1 cellular context compared by ENCODE assay signal in genomic region chr12:27705263-27705662, GRCh38.
TF ChIP-seq lines count a peak whose summit lies in the region.

No MANE protein-coding gene starts in this region.

TF ChIP-seq in HepG2, 621 proteins besides CTCF, POLR2A, EP300 and RAD21 (continued from another document):
- TF ChIP-seq ZNF142 (CRISPR knock-in tag; IDR thresholded peaks at IDR 0.05) (no peak), ATF6 (CRISPR knock-in tag; conservative IDR thresholded peaks at IDR 0.05) (no peak), AHR (CRISPR knock-in tag; IDR thresholded peaks at IDR 0.05) (no peak), ZNF570 (CRISPR knock-in tag; IDR thresholded peaks at IDR 0.05; ENCODE audit: borderline replicate concordance) (no peak), ETV5 (CRISPR knock-in tag; IDR thresholded peaks at IDR 0.05; ENCODE audit: borderline replicate concordance) (no peak), HDAC1 (CRISPR knock-in tag; IDR thresholded peaks at IDR 0.05) (peak; percentile 48; the same call in 1 of the 2 replicates), ATAD3A (CRISPR knock-in tag; IDR thresholded peaks at IDR 0.05) (no peak), CHCHD3 (CRISPR knock-in tag; IDR thresholded peaks at IDR 0.05) (no peak), AHDC1 (CRISPR knock-in tag; IDR thresholded peaks at IDR 0.05; ENCODE audit: borderline replicate concordance) (no peak), TEAD3 (CRISPR knock-in tag; optimal IDR thresholded peaks at IDR 0.05; ENCODE audit: borderline replicate concordance) (peak; percentile 58), KDM2A (CRISPR knock-in tag; IDR thresholded peaks at IDR 0.05; ENCODE audit: borderline replicate concordance, low read depth) (peak; percentile 40; the same call in 1 of the 2 replicates), DPF2 (CRISPR knock-in tag; IDR thresholded peaks at IDR 0.05; ENCODE audit: borderline replicate concordance, low read depth) (peak; percentile 61; the same call in 1 of the 2 replicates), RBM39 (IDR thresholded peaks at IDR 0.05; ENCODE audit: low read depth, low read length, poor library complexity, severe bottlenecking) (peak; percentile 41), ATF1 (CRISPR knock-in tag; IDR thresholded peaks at IDR 0.05) (no peak), RXRA (CRISPR knock-in tag; IDR thresholded peaks at IDR 0.05) (peak; percentile 56), RBFOX2 (IDR thresholded peaks at IDR 0.05; ENCODE audit: low read depth, low read length) (peak; percentile 42; the same call in 1 of the 2 replicates)
- TF ChIP-seq, protein P1, sequence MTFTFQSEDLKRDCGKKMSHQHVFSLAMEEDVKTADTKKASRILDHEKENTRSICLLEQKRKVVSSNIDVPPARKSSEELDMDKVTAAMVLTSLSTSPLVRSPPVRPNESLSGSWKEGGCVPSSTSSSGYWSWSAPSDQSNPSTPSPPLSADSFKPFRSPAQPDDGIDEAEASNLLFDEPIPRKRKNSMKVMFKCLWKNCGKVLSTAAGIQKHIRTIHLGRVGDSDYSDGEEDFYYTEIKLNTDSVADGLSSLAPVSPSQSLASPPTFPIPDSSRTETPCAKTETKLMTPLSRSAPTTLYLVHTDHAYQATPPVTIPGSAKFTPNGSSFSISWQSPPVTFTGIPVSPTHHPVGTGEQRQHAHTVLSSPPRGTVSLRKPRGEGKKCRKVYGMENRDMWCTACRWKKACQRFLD (CRISPR knock-in tag; IDR thresholded peaks at IDR 0.05; ENCODE audit: borderline replicate concordance): no peak
- TF ChIP-seq, protein P2, sequence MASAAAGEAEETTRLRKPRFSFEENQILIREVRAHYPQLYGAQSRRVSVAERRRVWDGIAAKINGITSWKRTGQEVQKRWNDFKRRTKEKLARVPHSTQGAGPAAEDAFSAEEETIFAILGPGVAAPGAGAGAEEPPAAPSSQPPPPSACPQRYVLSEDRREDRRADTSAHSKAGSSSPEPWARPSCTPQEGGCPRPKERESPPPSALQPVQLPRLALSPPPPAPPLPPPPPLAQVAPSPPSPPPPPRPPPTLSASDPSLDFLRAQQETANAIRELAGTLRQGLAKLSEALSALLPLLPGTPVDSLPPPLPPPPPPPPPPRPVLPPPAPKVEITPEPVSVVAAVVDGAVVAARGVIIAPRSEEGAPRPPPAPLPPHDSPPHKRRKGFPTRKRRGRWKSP (CRISPR knock-in tag; IDR thresholded peaks at IDR 0.05): 0 out of 2 replicates have a peak, but pooled peaks have one; percentile 27
- TF ChIP-seq, protein P3, sequence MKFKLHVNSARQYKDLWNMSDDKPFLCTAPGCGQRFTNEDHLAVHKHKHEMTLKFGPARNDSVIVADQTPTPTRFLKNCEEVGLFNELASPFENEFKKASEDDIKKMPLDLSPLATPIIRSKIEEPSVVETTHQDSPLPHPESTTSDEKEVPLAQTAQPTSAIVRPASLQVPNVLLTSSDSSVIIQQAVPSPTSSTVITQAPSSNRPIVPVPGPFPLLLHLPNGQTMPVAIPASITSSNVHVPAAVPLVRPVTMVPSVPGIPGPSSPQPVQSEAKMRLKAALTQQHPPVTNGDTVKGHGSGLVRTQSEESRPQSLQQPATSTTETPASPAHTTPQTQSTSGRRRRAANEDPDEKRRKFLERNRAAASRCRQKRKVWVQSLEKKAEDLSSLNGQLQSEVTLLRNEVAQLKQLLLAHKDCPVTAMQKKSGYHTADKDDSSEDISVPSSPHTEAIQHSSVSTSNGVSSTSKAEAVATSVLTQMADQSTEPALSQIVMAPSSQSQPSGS (CRISPR knock-in tag; IDR thresholded peaks at IDR 0.05): peak; percentile 24; the same call in 1 of the 2 replicates
- TF ChIP-seq, protein P4, sequence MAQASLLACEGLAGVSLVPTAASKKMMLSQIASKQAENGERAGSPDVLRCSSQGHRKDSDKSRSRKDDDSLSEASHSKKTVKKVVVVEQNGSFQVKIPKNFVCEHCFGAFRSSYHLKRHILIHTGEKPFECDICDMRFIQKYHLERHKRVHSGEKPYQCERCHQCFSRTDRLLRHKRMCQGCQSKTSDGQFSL (CRISPR knock-in tag; IDR thresholded peaks at IDR 0.05): no peak
- TF ChIP-seq, protein P5, sequence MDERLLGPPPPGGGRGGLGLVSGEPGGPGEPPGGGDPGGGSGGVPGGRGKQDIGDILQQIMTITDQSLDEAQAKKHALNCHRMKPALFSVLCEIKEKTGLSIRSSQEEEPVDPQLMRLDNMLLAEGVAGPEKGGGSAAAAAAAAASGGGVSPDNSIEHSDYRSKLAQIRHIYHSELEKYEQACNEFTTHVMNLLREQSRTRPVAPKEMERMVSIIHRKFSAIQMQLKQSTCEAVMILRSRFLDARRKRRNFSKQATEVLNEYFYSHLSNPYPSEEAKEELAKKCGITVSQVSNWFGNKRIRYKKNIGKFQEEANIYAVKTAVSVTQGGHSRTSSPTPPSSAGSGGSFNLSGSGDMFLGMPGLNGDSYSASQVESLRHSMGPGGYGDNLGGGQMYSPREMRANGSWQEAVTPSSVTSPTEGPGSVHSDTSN (CRISPR knock-in tag; IDR thresholded peaks at IDR 0.05): no peak
TF ChIP-seq in HepG2: peak in this region for 114.
